Comparison of ENCODE assay signal across 8 cellular contexts in the genomic region with DNA sequence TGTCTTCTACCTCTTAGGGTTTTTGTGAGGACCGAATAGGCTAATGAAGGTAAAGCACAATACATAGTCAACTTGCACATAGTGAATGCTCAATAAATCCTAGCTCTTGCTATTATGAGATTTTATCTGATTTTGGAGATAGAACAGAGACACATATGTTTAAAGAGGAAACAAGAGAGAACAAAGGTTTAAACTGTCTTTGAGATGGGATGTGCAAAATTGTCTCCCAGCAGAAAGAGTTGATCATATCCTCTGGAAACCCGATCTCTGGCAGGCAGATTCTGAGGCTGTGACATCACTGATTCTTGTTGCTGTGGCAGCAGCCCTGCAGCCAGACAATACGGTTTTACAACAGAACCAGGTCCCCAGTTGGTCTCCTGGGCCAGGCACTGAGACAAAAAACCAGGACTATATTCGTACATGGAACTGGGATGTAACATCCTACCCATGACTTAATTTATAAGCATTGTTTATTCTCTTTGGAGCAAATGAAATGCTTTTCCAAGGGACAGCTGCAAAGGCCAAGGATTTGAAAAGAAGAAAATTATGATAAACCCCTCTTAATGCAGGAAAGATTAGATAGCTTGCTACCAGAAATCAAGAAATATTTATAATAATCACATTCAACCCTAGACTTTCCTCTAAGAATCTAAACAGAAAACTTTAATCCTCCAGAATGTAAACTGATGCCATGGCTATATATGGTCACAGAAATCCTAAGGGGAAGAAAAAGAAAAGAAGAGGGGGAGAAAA.
DNase-seq lines count a peak whose midpoint lies in the region; ATAC-seq and TF ChIP-seq lines count a peak whose summit lies in the region.

No MANE protein-coding gene starts in this region.

- no peak overlapping the region for H3K4me3 ChIP-seq in neural cell (ENCODE audit: low read length)

- H3K36me3 ChIP-seq in neural cell (ENCODE audit: insufficient read depth, low read length), result no peaks in the 10 kb centered on the region

- no peaks in the 10 kb centered on the region for H3K27me3 ChIP-seq in neural cell (ENCODE audit: insufficient read depth, low read depth, low read length)

- ATAC-seq in GM19455 (IDR thresholded peaks at IDR 0.05; ENCODE audit: unreplicated experiment), result no peak
- ATAC-seq in HG02623 (IDR thresholded peaks at IDR 0.05; ENCODE audit: unreplicated experiment), result no peak

- no peak overlapping the region for H2AFZ ChIP-seq in neural cell (ENCODE audit: low read depth, low read length)

- no peaks in the 10 kb centered on the region for H3K9me3 ChIP-seq in neural cell (ENCODE audit: low read length)

- TF ChIP-seq EP300 in neural cell (conservative IDR thresholded peaks at IDR 0.05; ENCODE audit: poor library complexity, severe bottlenecking), result no peak

- no peaks in the 10 kb centered on the region for H3F3A ChIP-seq in neural cell (ENCODE audit: insufficient read depth, low read length, poor library complexity, severe bottlenecking)

- H3K4me2 ChIP-seq in neural cell (ENCODE audit: low read length), result no peak overlapping the region

- DNase-seq in Daoy (ENCODE audit: low read depth) (peak; percentile 68), NCI-H748 treated with DMSO at 0.1 percent for 48 hours (lab: John Stamatoyannopoulos, UW) (peak; percentile 38), fibroblast of gingiva (ENCODE audit: low read depth) (peak; percentile 84), medulla oblongata (ENCODE audit: extremely low spot score) (no peak)
- DNase-seq in activated naive CD4-positive, alpha-beta T cell (lab: John Stamatoyannopoulos, UW), result no peak

- no peak overlapping the region for H3K9ac ChIP-seq in neural cell (ENCODE audit: low read length)

- H3K79me2 ChIP-seq in neural cell (replicated peaks; ENCODE audit: insufficient read depth, low read length), result no peaks in the 10 kb centered on the region

- TF ChIP-seq RAD21 in neural cell (conservative IDR thresholded peaks at IDR 0.05), result no peak

- no peaks in the 10 kb centered on the region for H3K9me2 ChIP-seq in neural cell (ENCODE audit: insufficient read depth, low read length)

- no peaks in the 10 kb centered on the region for H4K20me1 ChIP-seq in neural cell (ENCODE audit: insufficient read depth)

- peak overlapping the region; percentile 10 for H3K27ac ChIP-seq in neural cell (ENCODE audit: low read length)

- no peak for TF ChIP-seq CTCF in neural cell (IDR thresholded peaks at IDR 0.05; ENCODE audit: poor library complexity, severe bottlenecking)

TF ChIP-seq in neural cell, 6 proteins besides CTCF, POLR2A, EP300 and RAD21:
- TF ChIP-seq MXI1 (conservative IDR thresholded peaks at IDR 0.05; ENCODE audit: poor library complexity, severe bottlenecking) (no peak), POLR2AphosphoS5 (IDR thresholded peaks at IDR 0.05) (no peak), SMC3 (conservative IDR thresholded peaks at IDR 0.05; ENCODE audit: poor library complexity) (no peak), TAF1 (IDR thresholded peaks at IDR 0.05; ENCODE audit: low read depth) (no peak), EZH2 (IDR thresholded peaks at IDR 0.05; ENCODE audit: borderline replicate concordance, insufficient read depth, low read length, poor library complexity, severe bottlenecking) (no peak)
- TF ChIP-seq, protein P1, sequence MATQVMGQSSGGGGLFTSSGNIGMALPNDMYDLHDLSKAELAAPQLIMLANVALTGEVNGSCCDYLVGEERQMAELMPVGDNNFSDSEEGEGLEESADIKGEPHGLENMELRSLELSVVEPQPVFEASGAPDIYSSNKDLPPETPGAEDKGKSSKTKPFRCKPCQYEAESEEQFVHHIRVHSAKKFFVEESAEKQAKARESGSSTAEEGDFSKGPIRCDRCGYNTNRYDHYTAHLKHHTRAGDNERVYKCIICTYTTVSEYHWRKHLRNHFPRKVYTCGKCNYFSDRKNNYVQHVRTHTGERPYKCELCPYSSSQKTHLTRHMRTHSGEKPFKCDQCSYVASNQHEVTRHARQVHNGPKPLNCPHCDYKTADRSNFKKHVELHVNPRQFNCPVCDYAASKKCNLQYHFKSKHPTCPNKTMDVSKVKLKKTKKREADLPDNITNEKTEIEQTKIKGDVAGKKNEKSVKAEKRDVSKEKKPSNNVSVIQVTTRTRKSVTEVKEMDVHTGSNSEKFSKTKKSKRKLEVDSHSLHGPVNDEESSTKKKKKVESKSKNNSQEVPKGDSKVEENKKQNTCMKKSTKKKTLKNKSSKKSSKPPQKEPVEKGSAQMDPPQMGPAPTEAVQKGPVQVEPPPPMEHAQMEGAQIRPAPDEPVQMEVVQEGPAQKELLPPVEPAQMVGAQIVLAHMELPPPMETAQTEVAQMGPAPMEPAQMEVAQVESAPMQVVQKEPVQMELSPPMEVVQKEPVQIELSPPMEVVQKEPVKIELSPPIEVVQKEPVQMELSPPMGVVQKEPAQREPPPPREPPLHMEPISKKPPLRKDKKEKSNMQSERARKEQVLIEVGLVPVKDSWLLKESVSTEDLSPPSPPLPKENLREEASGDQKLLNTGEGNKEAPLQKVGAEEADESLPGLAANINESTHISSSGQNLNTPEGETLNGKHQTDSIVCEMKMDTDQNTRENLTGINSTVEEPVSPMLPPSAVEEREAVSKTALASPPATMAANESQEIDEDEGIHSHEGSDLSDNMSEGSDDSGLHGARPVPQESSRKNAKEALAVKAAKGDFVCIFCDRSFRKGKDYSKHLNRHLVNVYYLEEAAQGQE (IDR thresholded peaks at IDR 0.05; ENCODE audit: borderline replicate concordance), result no peak
TF ChIP-seq in neural cell: peak in this region for 0.

Comparison
In these comparisons a context has a peak if more than half of its experiments do, and no peak if none do; other contexts are left out.
1. DNase-seq: peak in Daoy (single experiment), NCI-H748 treated with DMSO at 0.1 percent for 48 hours (single experiment) and fibroblast of gingiva (single experiment); none in medulla oblongata (single experiment) and activated naive CD4-positive, alpha-beta T cell (0 of 4).